In genomic region chr2:127653421-127654083, GRCh38 we compare ENCODE assay signal across 25 cellular contexts. TPM values are rescaled to one million over a fixed set of nuclear protein-coding genes. Genes with fewer than 3 reads are reported as not detected.
DNase-seq lines count a peak whose midpoint lies in the region; ATAC-seq and TF ChIP-seq lines count a peak whose summit lies in the region.
"Had no signal": no experiment of that assay in that cellular context is flagged by ENCODE, and none has a peak within 500 bp of the region (broad histone marks: within the 10 kb centered on the region; RNA-seq: fewer than 3 reads in every experiment).

No MANE protein-coding gene starts in this region.

- no peak for TF ChIP-seq CTCF in lower lobe of right lung (IDR thresholded peaks at IDR 0.05)
- no peak for TF ChIP-seq CTCF in stomach (IDR thresholded peaks at IDR 0.05)

- H3K4me1 ChIP-seq in esophagus (ENCODE audit: control insufficient read depth in 2 of 2, insufficient read depth in 2 of 2, low read length in 1 of 2) (peaks cover 0 to 8% of the 10 kb centered on the region in 2 donors), lower lobe of right lung (peaks cover 71% of the 10 kb centered on the region), stomach (peaks cover 16 to 89% (median 62%) of the 10 kb centered on the region in 4 donors)

- intact Hi-C loops in lower lobe of right lung (cut with DNase I) (no loop called here), stomach (cut with DNase I; ENCODE audit: low total_unique reads) (no loop called here)

- no peak overlapping the region for H3K4me3 ChIP-seq in esophagus (ENCODE audit: low read depth in 1 of 2, low read length in 2 of 2)
- H3K4me3 ChIP-seq in lower lobe of right lung, result no peak overlapping the region
- H3K4me3 ChIP-seq in stomach, result no peak overlapping the region
- H3K4me3 ChIP-seq: GM12878, GM23338, Peyer's patch, thyroid gland had no signal

- H3K36me3 ChIP-seq in KOPT-K1 (ENCODE audit: insufficient read depth, low read length) (no peaks in the 10 kb centered on the region), esophagus (ENCODE audit: control insufficient read depth in 2 of 2, insufficient read depth in 2 of 2, low read length in 1 of 2) (peaks cover 0 to 7% of the 10 kb centered on the region in 2 donors), lower lobe of right lung (peaks cover 46% of the 10 kb centered on the region), stomach (peaks cover 0 to 27% (median 8%) of the 10 kb centered on the region in 4 donors)
- H3K36me3 ChIP-seq: thyroid gland had no signal

- TF ChIP-seq POLR2A in stomach (IDR thresholded peaks at IDR 0.05), result no peak

- peak overlapping the region; percentile 56 for H3K27ac ChIP-seq in KOPT-K1 (ENCODE audit: low read depth, low read length, poor library complexity, severe bottlenecking)
- peak overlapping the region; percentile 14 to 38 for H3K27ac ChIP-seq in esophagus (ENCODE audit: low read depth in 2 of 2, low read length in 1 of 2)
- peak overlapping the region; percentile 50 for H3K27ac ChIP-seq in lower lobe of right lung
- H3K27ac ChIP-seq in stomach, result peak overlapping the region in 4 of 5 donors; percentile 42 to 90 (median 83)

- WGBS in esophagus, 2 donors, result 74 to 77% methylated on average over 16 of the region's 16 CpGs
- 73 to 84% (median 76%) methylated on average over 14 to 16 of the region's 16 CpGs for WGBS in stomach, 5 donors

- no peak for ATAC-seq in lower lobe of right lung
- ATAC-seq: CD8-positive, alpha-beta T cell; esophagus mucosa; GM12878; GM23338; left colon had no signal

- H3K9me3 ChIP-seq in KOPT-K1 (ENCODE audit: insufficient read depth, low read length, poor library complexity, severe bottlenecking) (no peaks in the 10 kb centered on the region), esophagus (ENCODE audit: control insufficient read depth in 2 of 2, insufficient read depth in 1 of 2, low read depth in 1 of 2, low read length in 1 of 2) (no peaks in the 10 kb centered on the region), lower lobe of right lung (no peaks in the 10 kb centered on the region), stomach (no peaks in the 10 kb centered on the region)
- H3K9me3 ChIP-seq: Peyer's patch, SK-N-SH, thyroid gland had no signal

- TF ChIP-seq EP300 in stomach (IDR thresholded peaks at IDR 0.05), result no peak

- peak; percentile 34 for DNase-seq in lower lobe of right lung
- no peak for DNase-seq in stomach
- no peak for DNase-seq in activated CD8-positive, alpha-beta memory T cell treated with anti-CD3 and anti-CD28 coated beads, Interleukin-2, amount 50 U/mL, for 4 hours
- no peak for DNase-seq in stimulated activated CD4-positive, alpha-beta T cell treated with anti-CD3 and anti-CD28 coated beads, Interleukin-2, amount 100 ng/mL, for 48 hours
- DNase-seq in NCI-H2171 treated with DMSO at 0.1 percent for 48 hours (lab: John Stamatoyannopoulos, UW), result no peak
- DNase-seq in HPDE6-E6E7 (ENCODE audit: extremely low spot score), result no peak
- DNase-seq: activated CD4-positive, alpha-beta memory T cell treated with anti-CD3 and anti-CD28 coated beads for 36 hours; activated gamma-delta T cell treated with Interleukin-2 at 50 U/mL for 16 hours; CD8-positive, alpha-beta T cell; central memory CD4-positive, alpha-beta T cell; KG1; midbrain; NCI-H187 treated with DMSO at 0.1 percent for 48 hours; nephron progenitor cell; NK-92 treated with Interleukin-12 subunit alpha and Interleukin-12 subunit beta, amount 100 ng/mL, for 24 hours; SK-N-SH; thyroid gland had no signal

- H3K27me3 ChIP-seq in esophagus (ENCODE audit: control insufficient read depth in 1 of 2, insufficient read depth in 2 of 2, low read length in 2 of 2) (no peaks in the 10 kb centered on the region), lower lobe of right lung (ENCODE audit: low read depth) (no peaks in the 10 kb centered on the region), stomach (no peaks in the 10 kb centered on the region)
- H3K27me3 ChIP-seq: Peyer's patch, thyroid gland had no signal

RNA-seq across cellular contexts. Expression of gene GPR17, which starts 7.6 kb away (rescaled TPM):
- polyA plus RNA-seq in esophagus (1 to 10 TPM in 1 of 2 donors, under 1 TPM in 1; 0.26 to 1.6 TPM), stomach (under 1 TPM; 0.19 to 0.61 (median 0.25) TPM)
- total RNA-seq in lower lobe of right lung (0.18 TPM), stomach (not detected)
- total RNA-seq: activated CD4-positive, alpha-beta memory T cell treated with anti-CD3 and anti-CD28 coated beads for 36 hours; CD8-positive, alpha-beta T cell; esophagus mucosa; GM12878; GM23338; Peyer's patch; renal cortical epithelial cell; thyroid gland had no signal
- polyA plus RNA-seq: GM12878, GM23338 had no signal

RNA-seq across cellular contexts. Expression of gene LIMS2, which starts 21.8 kb away (rescaled TPM):
- polyA plus RNA-seq in esophagus (10 to 100 TPM; 32.4 to 58.4 TPM), stomach (10 to 100 TPM; 33.0 to 94.1 (median 66.6) TPM)
- total RNA-seq in lower lobe of right lung (148 TPM), stomach (10 to 100 TPM; 30.3 to 90.4 (median 52.5) TPM)

RNA-seq across cellular contexts. Expression of gene SFT2D3, which starts 47.7 kb away (rescaled TPM):
- polyA plus RNA-seq in esophagus (1 to 10 TPM; 3.8 to 4.2 TPM), stomach (1 to 10 TPM; 2.1 to 6.5 (median 3.1) TPM)
- total RNA-seq in lower lobe of right lung (7.4 TPM), stomach (10 to 100 TPM in 1 of 5 donors, 1 to 10 TPM in 4; 2.3 to 35.6 (median 7.2) TPM)
- polyA plus RNA-seq: GM23338 had no signal

Comparison
In these comparisons a context has a peak if more than half of its experiments do, and no peak if none do; other contexts are left out.
1. H3K27ac ChIP-seq: peak in every context shown above with its lines; median percentile 83 in stomach; 56 in KOPT-K1; 50 in lower lobe of right lung; 26 in esophagus.